In the genomic region with DNA sequence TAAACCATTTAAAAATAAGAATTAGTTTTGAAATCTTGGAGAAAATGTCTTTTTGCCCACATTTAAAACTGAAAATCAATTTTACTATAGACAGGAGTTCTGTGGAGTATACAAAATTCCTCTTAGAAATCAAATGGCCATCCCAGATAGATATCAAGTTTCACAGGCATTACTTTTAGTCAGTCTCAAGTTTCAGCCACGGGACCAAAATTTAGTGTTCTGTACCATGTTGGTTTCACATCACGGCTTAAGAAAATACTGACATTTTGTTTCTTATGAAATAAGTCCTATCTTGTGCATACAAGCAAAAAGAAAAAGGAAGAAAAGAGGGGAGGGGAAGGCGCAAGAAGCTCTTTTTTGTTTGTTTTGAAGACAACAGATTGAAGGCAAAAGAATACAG, we compare ENCODE assay signal across 19 cellular contexts. TPM values are rescaled to one million over a fixed set of nuclear protein-coding genes. Genes with fewer than 3 reads are reported as not detected.
"Had no signal": no experiment of that assay in that cellular context is flagged by ENCODE, and none has a peak within 500 bp of the region (broad histone marks: within the 10 kb centered on the region; RNA-seq: fewer than 3 reads in every experiment).

No MANE protein-coding gene starts in this region.

- H3K27ac ChIP-seq: body of pancreas, hepatocyte, lower lobe of right lung, tibial nerve, vagina had no signal

- H3K9me3 ChIP-seq: body of pancreas, lower lobe of right lung, tibial nerve, vagina had no signal

- H3K27ac Mint-ChIP-seq: activated CD4-positive, alpha-beta memory T cell treated with anti-CD3 and anti-CD28 coated beads, Interleukin-2, amount 10 ng/mL, durations not matched to agents 7 days and 5 days; activated CD8-positive, alpha-beta memory T cell treated with anti-CD3 and anti-CD28 coated beads, Interleukin-2, amount 10 ng/mL, durations not matched to agents 7 days and 5 days; activated naive CD8-positive, alpha-beta T cell treated with anti-CD3 and anti-CD28 coated beads, Interleukin-2, amount 10 ng/mL, durations not matched to agents 7 days and 5 days; activated T-helper 17 cell treated with anti-CD3 and anti-CD28 coated beads, Interleukin-2, amount 50 U/mL, for 72 hours; progenitor cell of endocrine pancreas had no signal

- H3K4me1 ChIP-seq: body of pancreas, lower lobe of right lung had no signal

- ATAC-seq: activated CD8-positive, alpha-beta memory T cell treated with anti-CD3 and anti-CD28 coated beads, Interleukin-2, amount 10 ng/mL, durations not matched to agents 7 days and 5 days; activated T-helper 17 cell treated with anti-CD3 and anti-CD28 coated beads, Interleukin-2, amount 50 U/mL, for 72 hours; body of pancreas; left colon; lower lobe of right lung; stimulated activated naive CD8-positive, alpha-beta T cell treated with anti-CD3 and anti-CD28 coated beads, Interleukin-15, Interleukin-2, amounts not matched to agents 100 U/mL and 50 U/mL, for 24 hours had no signal

- H3K9me3 Mint-ChIP-seq: activated T-helper 17 cell treated with anti-CD3 and anti-CD28 coated beads, Interleukin-2, amount 50 U/mL, for 72 hours had no signal

- DNase-seq: activated CD4-positive, alpha-beta memory T cell treated with anti-CD3 and anti-CD28 coated beads, Interleukin-2, amount 10 ng/mL, durations not matched to agents 7 days and 5 days; activated CD4-positive, alpha-beta T cell treated with anti-CD3 and anti-CD28 coated beads for 48 hours; activated CD4-positive, CD25-positive, alpha-beta regulatory T cell; activated CD8-positive, alpha-beta memory T cell treated with anti-CD3 and anti-CD28 coated beads, Interleukin-2, amount 10 ng/mL, durations not matched to agents 7 days and 5 days; activated naive CD4-positive, alpha-beta T cell treated with Interleukin-2 at 50 U/mL for 16 hours; activated naive CD8-positive, alpha-beta T cell treated with anti-CD3 and anti-CD28 coated beads, Interleukin-2, amount 10 ng/mL, durations not matched to agents 7 days and 5 days; body of pancreas; left colon; lower lobe of right lung; occipital lobe; stimulated activated CD4-positive, alpha-beta T cell treated with anti-CD3 and anti-CD28 coated beads, Interleukin-2, amount 100 ng/mL, for 24 hours; stimulated activated naive CD8-positive, alpha-beta T cell treated with anti-CD3 and anti-CD28 coated beads, Interleukin-15, Interleukin-2, amounts not matched to agents 100 U/mL and 50 U/mL, for 24 hours; substantia nigra; T-helper 9 cell had no signal

- H3K4me3 Mint-ChIP-seq: activated CD4-positive, alpha-beta memory T cell treated with anti-CD3 and anti-CD28 coated beads, Interleukin-2, amount 10 ng/mL, durations not matched to agents 7 days and 5 days; activated CD8-positive, alpha-beta memory T cell treated with anti-CD3 and anti-CD28 coated beads, Interleukin-2, amount 10 ng/mL, durations not matched to agents 7 days and 5 days; activated naive CD8-positive, alpha-beta T cell treated with anti-CD3 and anti-CD28 coated beads, Interleukin-2, amount 10 ng/mL, durations not matched to agents 7 days and 5 days; activated T-helper 17 cell treated with anti-CD3 and anti-CD28 coated beads, Interleukin-2, amount 50 U/mL, for 72 hours had no signal

- H3K36me3 ChIP-seq: vagina had no signal

- H3K27me3 Mint-ChIP-seq: activated CD4-positive, alpha-beta memory T cell treated with anti-CD3 and anti-CD28 coated beads, Interleukin-2, amount 10 ng/mL, durations not matched to agents 7 days and 5 days; activated CD8-positive, alpha-beta memory T cell treated with anti-CD3 and anti-CD28 coated beads, Interleukin-2, amount 10 ng/mL, durations not matched to agents 7 days and 5 days; activated naive CD8-positive, alpha-beta T cell treated with anti-CD3 and anti-CD28 coated beads, Interleukin-2, amount 10 ng/mL, durations not matched to agents 7 days and 5 days; activated T-helper 17 cell treated with anti-CD3 and anti-CD28 coated beads, Interleukin-2, amount 50 U/mL, for 72 hours; progenitor cell of endocrine pancreas had no signal

- H3K4me3 ChIP-seq: body of pancreas, hepatocyte, lower lobe of right lung, tibial nerve, vagina had no signal

- H3K4me1 Mint-ChIP-seq: activated CD4-positive, alpha-beta memory T cell treated with anti-CD3 and anti-CD28 coated beads, Interleukin-2, amount 10 ng/mL, durations not matched to agents 7 days and 5 days; activated CD8-positive, alpha-beta memory T cell treated with anti-CD3 and anti-CD28 coated beads, Interleukin-2, amount 10 ng/mL, durations not matched to agents 7 days and 5 days; activated naive CD8-positive, alpha-beta T cell treated with anti-CD3 and anti-CD28 coated beads, Interleukin-2, amount 10 ng/mL, durations not matched to agents 7 days and 5 days; activated T-helper 17 cell treated with anti-CD3 and anti-CD28 coated beads, Interleukin-2, amount 50 U/mL, for 72 hours had no signal

- H3K27me3 ChIP-seq: body of pancreas, hepatocyte, tibial nerve, vagina had no signal

RNA-seq across cellular contexts. Expression of a gene that starts 59.5 kb away (rescaled TPM):
- total RNA-seq: activated CD8-positive, alpha-beta memory T cell treated with anti-CD3 and anti-CD28 coated beads, Interleukin-2, amount 10 ng/mL, durations not matched to agents 7 days and 5 days had no signal
